ENCODE assay signal across 8 cellular contexts in the genomic region with DNA sequence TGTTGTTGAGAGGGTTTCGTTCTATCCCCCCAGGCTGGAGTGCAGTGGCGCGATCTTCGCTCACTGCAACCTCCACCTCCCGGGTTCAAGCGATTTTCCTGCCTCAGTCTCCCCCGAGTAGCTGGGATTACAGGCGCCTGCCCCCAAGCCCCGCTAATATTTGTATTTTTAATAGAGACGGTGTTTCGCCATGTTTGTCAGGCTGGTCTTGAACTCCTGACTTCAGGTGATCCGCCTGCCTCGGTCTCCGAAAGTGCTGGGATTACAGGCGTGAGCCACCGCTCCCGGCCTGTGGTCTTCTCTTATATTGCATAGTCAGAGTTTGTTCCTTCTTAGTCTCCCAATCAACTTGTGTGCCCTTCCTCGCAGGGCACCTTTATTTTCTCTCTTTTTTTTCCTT. TPM values are rescaled to one million over a fixed set of nuclear protein-coding genes. Genes with fewer than 3 reads are reported as not detected.
DNase-seq lines count a peak whose midpoint lies in the region; ATAC-seq and TF ChIP-seq lines count a peak whose summit lies in the region.
"Not testable (repeated sequence)": the region's sequence is repeated elsewhere in the genome, so short reads cannot be mapped to it uniquely, and the experiment has no call there.

No MANE protein-coding gene starts in this region.

- not testable (repeated sequence) for ATAC-seq in right lobe of liver

- H3K4me3 ChIP-seq in Caco-2 (ENCODE audit: low read depth, low read length); thyroid gland (replicated peaks in 1 of 3): not testable (repeated sequence)
- peak overlapping the region; percentile 79 for H3K4me3 ChIP-seq in Loucy (ENCODE audit: low read length, poor library complexity, severe bottlenecking)
- H3K4me3 ChIP-seq in WI38 (ENCODE audit: low read depth, low read length): peak overlapping the region; percentile 31; the same call in 1 of the 2 replicates
- H3K4me3 ChIP-seq in ascending aorta: peak overlapping the region in 1 of 2 donors; percentile 38
- peak overlapping the region; percentile 7 to 38 for H3K4me3 ChIP-seq in esophagus (ENCODE audit: low read depth in 1 of 2, low read length in 2 of 2)
- peak overlapping the region; percentile 31 to 95 (median 59) for H3K4me3 ChIP-seq in right lobe of liver

- not testable (repeated sequence) for DNase-seq in Caco-2; right lobe of liver; progenitor cell of endocrine pancreas (ENCODE audit: low spot score, unreplicated experiment); thyroid gland
- peak in 1 of 2 donors; percentile 48 for DNase-seq in ascending aorta (ENCODE audit: low spot score in 2 of 2)

- not testable (repeated sequence) for H3K9me3 ChIP-seq in Caco-2; Loucy (ENCODE audit: insufficient read depth, low read depth, low read length); ascending aorta; esophagus (ENCODE audit: control insufficient read depth in 2 of 2, insufficient read depth in 1 of 2, low read depth in 1 of 2, low read length in 1 of 2); right lobe of liver; thyroid gland

- BruUV-seq in Caco-2 (replicated peaks; lab: Mats Ljungman, UMichigan): not testable (repeated sequence)

- 47 to 57% methylated on average over 18 of the region's 18 CpGs for WGBS in esophagus, 2 donors
- WGBS in right lobe of liver (ENCODE audit: insufficient coverage, low coverage, low lambda C conversion rate, missing lambda C conversion rate): 22% methylated on average over 18 of the region's 18 CpGs
- 60 to 61% methylated on average over 18 of the region's 18 CpGs for WGBS in thyroid gland, 2 donors

- H3K27me3 Mint-ChIP-seq in Caco-2 (ENCODE audit: insufficient read depth, unreplicated experiment); progenitor cell of endocrine pancreas: not testable (repeated sequence)

- POLR2A ChIA-PET in Caco-2 (lab: Charles Lee): interaction anchor here (0.7 kb wide), 1 partner anchor 49 kb away, joined by 9 read pairs; no protein-coding TSS in a partner anchor

- peaks cover 67% of the 10 kb centered on the region for H4K20me1 ChIP-seq in Loucy (ENCODE audit: insufficient read depth, low read length, poor library complexity, severe bottlenecking)

- not testable (repeated sequence) for H3K9me2 ChIP-seq in Loucy (replicated peaks; ENCODE audit: low read depth, low read length)

- peak overlapping the region; percentile 53 to 98 for H3K27ac ChIP-seq in ascending aorta
- peak overlapping the region; percentile 97 to 99 for H3K27ac ChIP-seq in esophagus (ENCODE audit: low read depth in 2 of 2, low read length in 1 of 2)
- H3K27ac ChIP-seq in right lobe of liver: peak overlapping the region; percentile 70 to 78 (median 73)
- peak overlapping the region; percentile 77 to 100 (median 92) for H3K27ac ChIP-seq in thyroid gland

- peaks cover 83% of the 10 kb centered on the region for H3K79me2 ChIP-seq in Loucy (ENCODE audit: insufficient read depth, low read length)

- not testable (repeated sequence) for TF ChIP-seq CTCF in Caco-2 (IDR thresholded peaks at IDR 0.05; ENCODE audit: insufficient read depth in 1 of 2, low read depth in 1 of 2, low read length in 1 of 2, severe bottlenecking in 1 of 2, unreplicated experiment in 1 of 2); Loucy (conservative IDR thresholded peaks at IDR 0.05; ENCODE audit: low read length); WI38 (IDR thresholded peaks at IDR 0.05; ENCODE audit: low read depth, low read length); ascending aorta (IDR thresholded peaks at IDR 0.05); right lobe of liver (IDR thresholded peaks at IDR 0.05); progenitor cell of endocrine pancreas (IDR thresholded peaks at IDR 0.05; ENCODE audit: unreplicated experiment); thyroid gland (IDR thresholded peaks at IDR 0.05)

- H3F3A ChIP-seq in Loucy (ENCODE audit: low read depth): not testable (repeated sequence)

- peaks cover 61% of the 10 kb centered on the region for H3K36me3 Mint-ChIP-seq in Caco-2 (ENCODE audit: insufficient read depth, unreplicated experiment)
- not testable (repeated sequence) for H3K36me3 Mint-ChIP-seq in progenitor cell of endocrine pancreas (ENCODE audit: insufficient read depth)

- CTCF ChIA-PET in Caco-2 (lab: Charles Lee): interaction anchor here (0.7 kb wide), 1 partner anchor 86 kb away, joined by 3 read pairs; no protein-coding TSS in a partner anchor

- not testable (repeated sequence) for H3K4me1 ChIP-seq in Caco-2; esophagus (ENCODE audit: control insufficient read depth in 2 of 2, insufficient read depth in 2 of 2, low read length in 1 of 2)
- H3K4me1 ChIP-seq in Loucy (ENCODE audit: insufficient read depth, low read length, poor library complexity, severe bottlenecking): peaks cover 42% of the 10 kb centered on the region
- H3K4me1 ChIP-seq in ascending aorta: peaks cover 0 to 31% of the 10 kb centered on the region in 2 donors
- H3K4me1 ChIP-seq in right lobe of liver: peaks cover 0 to 53% (median 21%) of the 10 kb centered on the region in 4 donors
- H3K4me1 ChIP-seq in thyroid gland: peaks cover 58 to 68% of the 10 kb centered on the region in 2 donors

- TF ChIP-seq POLR2A in right lobe of liver (IDR thresholded peaks at IDR 0.05); thyroid gland (IDR thresholded peaks at IDR 0.05): not testable (repeated sequence)

- H2AFZ ChIP-seq in Loucy (ENCODE audit: low read length): not testable (repeated sequence)

- peak overlapping the region; percentile 53 for H3K4me3 Mint-ChIP-seq in Caco-2 (ENCODE audit: unreplicated experiment)
- H3K4me3 Mint-ChIP-seq in progenitor cell of endocrine pancreas (ENCODE audit: low read depth): peak overlapping the region; percentile 81

- not testable (repeated sequence) for H3K9me3 Mint-ChIP-seq in Caco-2 (ENCODE audit: unreplicated experiment); progenitor cell of endocrine pancreas (ENCODE audit: low read depth)

- not testable (repeated sequence) for H3K36me3 ChIP-seq in Caco-2 (ENCODE audit: control insufficient read depth, insufficient read depth, low read length); Loucy (ENCODE audit: insufficient read depth, low read length); ascending aorta; esophagus (ENCODE audit: control insufficient read depth in 2 of 2, insufficient read depth in 2 of 2, low read length in 1 of 2); right lobe of liver; thyroid gland

- H3K4me2 ChIP-seq in Loucy (ENCODE audit: low read depth, low read length, poor library complexity, severe bottlenecking): peak overlapping the region; percentile 86

- H3K4me1 Mint-ChIP-seq in Caco-2 (ENCODE audit: low read depth, unreplicated experiment) (peaks cover 24% of the 10 kb centered on the region), progenitor cell of endocrine pancreas (ENCODE audit: low read depth) (peaks cover 47% of the 10 kb centered on the region)

- intact Hi-C loops in Caco-2 (cut with micrococcal nuclease; ENCODE audit: unreplicated experiment) (loop anchor here (5.0 kb wide), 1 partner anchor 37 kb away; no protein-coding TSS in a partner anchor), ascending aorta (cut with DNase I) (loop anchor here (10.0 kb wide), 1 partner anchor 205 kb away; a partner anchor contains a TSS)
- intact Hi-C loops in right lobe of liver (cut with DNase I); thyroid gland (cut with DNase I): not testable (repeated sequence)

- H3K27me3 ChIP-seq in Caco-2 (replicated peaks; ENCODE audit: control insufficient read depth, insufficient read depth, low read length); Loucy (ENCODE audit: insufficient read depth, low read length, poor library complexity, severe bottlenecking); ascending aorta; esophagus (ENCODE audit: control insufficient read depth in 1 of 2, insufficient read depth in 2 of 2, low read length in 2 of 2); right lobe of liver; thyroid gland: not testable (repeated sequence)

- H3K9ac ChIP-seq in Loucy (ENCODE audit: low read depth, low read length, poor library complexity, severe bottlenecking): peak overlapping the region; percentile 45

- H3K27ac Mint-ChIP-seq in Caco-2 (ENCODE audit: unreplicated experiment) (peak overlapping the region; percentile 54), progenitor cell of endocrine pancreas (peak overlapping the region; percentile 99)

RNA-seq across cellular contexts. Expression of a gene that starts 2.7 kb away (rescaled TPM):
- total RNA-seq in Caco-2 (2022) (252 and 265 TPM in 2 replicates), ascending aorta (112 TPM), right lobe of liver (100 to 1,000 TPM in 2 of 6 experiments, 10 to 100 TPM in 4; 59.0 to 116 (median 90.9) TPM), progenitor cell of endocrine pancreas (605 and 607 TPM in 2 replicates), thyroid gland (100 to 1,000 TPM; 240 to 385 (median 353) TPM)
- 10 to 100 TPM; 33.5 to 40.9 TPM for polyA plus RNA-seq in esophagus
